In the genomic region with DNA sequence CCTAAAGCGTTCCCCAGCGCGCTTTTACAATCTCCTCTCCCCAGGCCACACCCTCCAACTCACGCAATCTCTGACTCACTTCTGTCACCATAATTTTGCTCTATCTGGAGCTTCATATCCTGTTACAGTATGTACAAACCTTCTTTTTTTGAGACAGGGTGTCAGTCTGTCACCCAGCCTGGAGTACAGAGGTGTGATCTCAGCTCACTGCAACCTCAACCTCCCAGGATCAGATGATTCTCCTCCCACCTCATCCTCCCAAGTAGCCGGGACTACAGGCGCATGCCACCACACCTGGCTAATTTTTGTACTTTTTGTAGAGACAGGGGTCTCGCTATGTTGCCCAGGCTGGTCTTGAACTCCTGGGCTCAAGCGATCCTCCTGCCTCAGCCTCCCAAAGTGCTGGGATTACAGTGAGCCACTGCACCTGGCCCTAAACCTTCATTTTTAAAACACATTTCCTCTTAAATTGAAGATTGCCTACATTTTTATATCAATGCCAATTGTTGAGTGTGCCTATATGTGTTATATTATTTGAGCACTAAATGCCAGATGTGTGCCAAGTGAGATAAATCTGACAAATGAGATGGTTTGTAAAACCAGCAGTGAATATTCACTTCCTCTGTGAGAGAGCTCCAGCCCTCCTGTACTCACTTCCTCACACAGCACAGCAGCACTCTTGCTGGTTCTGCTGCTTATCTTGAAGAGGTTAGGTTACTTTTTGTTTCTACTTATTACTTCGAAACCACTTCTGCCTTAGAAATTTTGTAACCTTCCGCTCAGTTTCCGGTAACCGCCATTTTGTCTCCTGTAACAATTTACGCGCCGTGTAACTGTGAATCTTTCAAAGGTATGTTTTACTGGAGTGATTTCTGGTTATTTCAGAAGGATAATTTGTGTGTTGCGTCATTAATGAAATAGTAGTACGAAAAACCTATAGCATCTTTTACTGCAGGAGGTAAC, we compare ENCODE assay signal across 8 cellular contexts. TPM values are rescaled to one million over a fixed set of nuclear protein-coding genes. Genes with fewer than 3 reads are reported as not detected.
DNase-seq lines count a peak whose midpoint lies in the region; ATAC-seq, FAIRE-seq and TF ChIP-seq lines count a peak whose summit lies in the region.

No MANE protein-coding gene starts in this region.

- no peaks in the 10 kb centered on the region for H3K27me3 ChIP-seq in K562 (ENCODE audit: control insufficient read depth in 2 of 2, insufficient read depth in 2 of 2, low read length in 2 of 2)

- CTCF ChIA-PET in K562 (lab: Yijun Ruan, JAX; ENCODE audit: low intra/inter-chr PET ratio), result no interaction called here

- FAIRE-seq in K562 (lab: Jason Lieb, UNC), result peak; percentile 93

- peaks cover 19% of the 10 kb centered on the region; the same call in 2 of the 3 replicates for H3K36me3 ChIP-seq in K562 (ENCODE audit: control insufficient read depth, insufficient read depth, low read length)

- no peaks in the 10 kb centered on the region for H3K9me1 ChIP-seq in K562 (ENCODE audit: control insufficient read depth, insufficient read depth, low read length)

- TF ChIP-seq CTCF in K562 (IDR thresholded peaks at IDR 0.05 in 2 of 3, conservative IDR thresholded peaks at IDR 0.05 in 1 of 3; ENCODE audit: insufficient read depth in 2 of 3, low read depth in 1 of 3, low read length in 3 of 3) (no peak), omental fat pad (IDR thresholded peaks at IDR 0.05) (no peak)

- peaks cover 0 to 39% of the 10 kb centered on the region in 2 experiments; a peak in 2 of 5 replicates for H3K4me1 ChIP-seq in K562 (replicated peaks in 1 of 2; ENCODE audit: control insufficient read depth in 2 of 2, insufficient read depth in 2 of 2, low read length in 2 of 2)

- peak overlapping the region; percentile 96 for H3K27ac Mint-ChIP-seq in T-helper 2 cell treated with Interferon-gamma antibody and Interleukin-4, amounts not matched to agents 5 μg/mL and 100 μg/mL, for 36 hours

- peak; percentile 97 for ATAC-seq in GM19025 (IDR thresholded peaks at IDR 0.05; ENCODE audit: low read depth, unreplicated experiment)
- ATAC-seq in HG03095 (IDR thresholded peaks at IDR 0.05; ENCODE audit: unreplicated experiment), result peak; percentile 96
- peak; percentile 87 for ATAC-seq in K562
- ATAC-seq in omental fat pad (ENCODE audit: low FRiP score), result no peak

- peak; percentile 74 for DNase-seq in T-helper 2 cell treated with Interferon-gamma antibody and Interleukin-4, amounts not matched to agents 5 μg/mL and 100 μg/mL, for 36 hours (ENCODE audit: low spot score)
- DNase-seq in K562 (ENCODE audit: extremely low read depth in 1 of 4, low spot score in 3 of 4) (peak in 3 of 4 experiments; percentile 26 to 85 (median 58)), H4 (ENCODE audit: low spot score) (no peak), DMS79 treated with DMSO at 0.1 percent for 48 hours (lab: John Stamatoyannopoulos, UW) (no peak), omental fat pad (ENCODE audit: low spot score) (no peak)
- peak; percentile 43 to 73 for DNase-seq in stimulated activated CD4-positive, alpha-beta T cell treated with anti-CD3 and anti-CD28 coated beads, Interleukin-4, amount 100 ng/mL, for 4 hours

- H3K4me3 ChIP-seq in K562, result peak overlapping the region; percentile 31; the same call in 1 of the 2 replicates

- H2AFZ ChIP-seq in K562 (ENCODE audit: low read depth, low read length), result peak overlapping the region; percentile 70

- peaks cover 54% of the 10 kb centered on the region for H3K79me2 ChIP-seq in K562 (ENCODE audit: control insufficient read depth, insufficient read depth, low read length)

- peak overlapping the region in 1 of 2 experiments; percentile 88; a peak in 2 of 4 replicates for H3K9ac ChIP-seq in K562 (ENCODE audit: insufficient read depth in 1 of 2, low read depth in 2 of 2, low read length in 2 of 2)

- no peaks in the 10 kb centered on the region; the same call in 1 of the 2 replicates for H3K9me3 ChIP-seq in K562 (replicated peaks; ENCODE audit: control insufficient read depth, insufficient read depth, low read depth, low read length)

- peak; percentile 90 for TF ChIP-seq EP300 in K562 (IDR thresholded peaks at IDR 0.05; ENCODE audit: low read length)

- peak overlapping the region; percentile 93 for H3K4me3 Mint-ChIP-seq in T-helper 2 cell treated with Interferon-gamma antibody and Interleukin-4, amounts not matched to agents 5 μg/mL and 100 μg/mL, for 36 hours

- peak; percentile 67 for TF ChIP-seq POLR2A in K562 (conservative IDR thresholded peaks at IDR 0.05)

- peaks cover 48% of the 10 kb centered on the region for H3K36me3 Mint-ChIP-seq in T-helper 2 cell treated with Interferon-gamma antibody and Interleukin-4, amounts not matched to agents 5 μg/mL and 100 μg/mL, for 36 hours (ENCODE audit: low read depth)

- H3K27me3 Mint-ChIP-seq in T-helper 2 cell treated with Interferon-gamma antibody and Interleukin-4, amounts not matched to agents 5 μg/mL and 100 μg/mL, for 36 hours (ENCODE audit: low read depth), result no peaks in the 10 kb centered on the region

- intact Hi-C loops in K562 (cut with micrococcal nuclease), result loop anchor here (1.0 kb wide), 2 partner anchors 21 to 58 kb away; partner anchors contain the start of gene DOCK8

- POLR2A ChIA-PET in K562 (lab: Yijun Ruan, JAX), result interaction anchor here (0.5 to 3.7 kb wide), 13 partner anchors 8 to 61 kb away, joined by 3 to 21 read pairs (median 4); partner anchors contain the start of gene DOCK8

- peaks cover 50% of the 10 kb centered on the region for H3K4me1 Mint-ChIP-seq in T-helper 2 cell treated with Interferon-gamma antibody and Interleukin-4, amounts not matched to agents 5 μg/mL and 100 μg/mL, for 36 hours (ENCODE audit: low read depth)

- 18% methylated on average over 15 of the region's 17 CpGs for WGBS in K562 (ENCODE audit: insufficient coverage, low coverage, missing lambda C conversion rate)

- H4K20me1 ChIP-seq in K562 (replicated peaks; ENCODE audit: control insufficient read depth, insufficient read depth, low read length), result no peaks in the 10 kb centered on the region

- no TSS peak for BruUV-seq in K562 (replicated peaks; lab: Mats Ljungman, UMichigan)

- peak overlapping the region; percentile 70 for H3K4me2 ChIP-seq in K562 (ENCODE audit: insufficient read depth, low read length)

- TF ChIP-seq RAD21 in K562 (CRISPR knock-in tag; conservative IDR thresholded peaks at IDR 0.05 in 1 of 2, IDR thresholded peaks at IDR 0.05 in 1 of 2), result 0 out of 4 replicates have a peak, but pooled peaks of 1 of the 2 experiments have one; percentile 19

- in situ Hi-C loops in K562 (cut with MboI), result no loop called here

- peaks cover 6% of the 10 kb centered on the region for H3K9me3 Mint-ChIP-seq in T-helper 2 cell treated with Interferon-gamma antibody and Interleukin-4, amounts not matched to agents 5 μg/mL and 100 μg/mL, for 36 hours

- peak overlapping the region; percentile 98 for H3K27ac ChIP-seq in K562 (ENCODE audit: extremely low read depth, low read depth, low read length)

TF ChIP-seq in K562, 482 proteins besides CTCF, POLR2A, EP300 and RAD21 (continues in another document):
- peak; percentile 51 to 78 for TF ChIP-seq KDM1A (IDR thresholded peaks at IDR 0.05)
- TF ChIP-seq KDM5B (IDR thresholded peaks at IDR 0.05; ENCODE audit: insufficient replicate concordance, low read depth, low read length), result peak; percentile 60
- TF ChIP-seq SPI1 (IDR thresholded peaks at IDR 0.05; ENCODE audit: borderline replicate concordance, low read depth, low read length), result peak; percentile 95
- TF ChIP-seq TRIM28 (IDR thresholded peaks at IDR 0.05), result peak; percentile 61; the same call in 1 of the 2 replicates
- TF ChIP-seq PHF8 (IDR thresholded peaks at IDR 0.05; ENCODE audit: borderline replicate concordance, low read length), result no peak; the same call in 1 of the 2 replicates
- TF ChIP-seq KAT8 (IDR thresholded peaks at IDR 0.05; ENCODE audit: low read depth), result peak; percentile 49; the same call in 1 of the 2 replicates
- TF ChIP-seq ZNF3 (CRISPR knock-in tag; IDR thresholded peaks at IDR 0.05), result 0 out of 2 replicates have a peak, but pooled peaks have one; percentile 35
- no peak; the same call in 1 of the 2 replicates for TF ChIP-seq POLR2G (IDR thresholded peaks at IDR 0.05; ENCODE audit: low read depth, low read length)
- peak; percentile 64 for TF ChIP-seq CREB1 (IDR thresholded peaks at IDR 0.05)
- 0 out of 2 replicates have a peak, but pooled peaks have one; percentile 12 for TF ChIP-seq CREB1 (CRISPR knock-in tag; IDR thresholded peaks at IDR 0.05)
- peak; percentile 89 for TF ChIP-seq HDAC2 (IDR thresholded peaks at IDR 0.05)

RNA-seq across cellular contexts. Expression of gene DOCK8, which starts 57.9 kb away (rescaled TPM):
- total RNA-seq in K562 (2011; cell fraction: chromatin; rRNA removed; ENCODE audit: low replicate concordance), result 66.2 and 95.4 TPM in 2 replicates
- total RNA-seq in K562 (2011; cell fraction: nucleolus; rRNA removed), result 34.0 and 43.2 TPM in 2 replicates
- total RNA-seq in K562 (2011; cell fraction: nucleoplasm; rRNA removed), result 56.7 and 77.1 TPM in 2 replicates
- total RNA-seq in K562 (2014; rRNA removed) (25.1 and 33.4 TPM in 2 replicates), K562 (2014; rRNA removed; fragmentation: Illumina TruSeq; extraction: Trizol) (27.3 and 28.7 TPM in 2 replicates), K562 (2015; rRNA removed; fragmentation: Illumina TruSeq; extraction: Trizol) (32.4 and 34.3 TPM in 2 replicates), K562 (2021) (49.4 and 53.8 TPM in 2 replicates), omental fat pad (10 to 100 TPM; 18.1 to 33.3 (median 28.6) TPM)
- polyA plus RNA-seq in K562 (2011; rRNA removed) (15.3 and 34.5 TPM in 2 replicates), K562 (2014; fragmentation: Illumina TruSeq; extraction: Trizol) (30.9 and 32.8 TPM in 2 replicates), K562 (2014; fragmentation: Nextera tagmentation; extraction: Ambion mirVana) (10 to 100 TPM; 14.4 to 14.5 TPM), K562 (2014; rRNA removed) (19.6 and 23.4 TPM in 2 replicates)
- 11.0 and 29.6 TPM in 2 replicates for polyA plus RNA-seq in K562 (2011; cell fraction: cytosol; rRNA removed)
- 25.1 and 49.4 TPM in 2 replicates for polyA plus RNA-seq in K562 (2011; cell fraction: nucleus; rRNA removed)
- 26.9 and 57.9 TPM in 2 replicates for polyA plus RNA-seq in K562 (2012)
- polyA minus RNA-seq in K562 (2011; rRNA and poly(A)+ RNA removed), result 33.3 and 80.3 TPM in 2 replicates
- 19.0 and 43.3 TPM in 2 replicates for polyA minus RNA-seq in K562 (2011; cell fraction: cytosol; rRNA and poly(A)+ RNA removed)
- polyA minus RNA-seq in K562 (2011; cell fraction: nucleus; rRNA and poly(A)+ RNA removed), result 32.4 and 104 TPM in 2 replicates
- 0.15 and 0.58 TPM in 2 replicates for total RNA-seq in H4 (2014; rRNA removed; shearing (Covaris generic))

Comparison
In these comparisons a context has a peak if more than half of its experiments do, and no peak if none do; other contexts are left out.
1. DNase-seq: peak in T-helper 2 cell treated with Interferon-gamma antibody and Interleukin-4, amounts not matched to agents 5 μg/mL and 100 μg/mL, for 36 hours (single experiment), K562 (3 of 4) and stimulated activated CD4-positive, alpha-beta T cell treated with anti-CD3 and anti-CD28 coated beads, Interleukin-4, amount 100 ng/mL, for 4 hours (2 of 2); none in H4 (single experiment), DMS79 treated with DMSO at 0.1 percent for 48 hours (single experiment) and omental fat pad (single experiment).
2. RNA of gene DOCK8, which starts 57.9 kb away (total RNA-seq): 25.1 to 95.4 TPM in K562 and 18.1 to 33.3 TPM in omental fat pad; 0.15 to 0.58 TPM in H4; every median in the first group is over 10 times any median in the second.